Comparison of ENCODE assay signal across 13 cellular contexts in genomic region chr1:56200446-56200845, GRCh38.
DNase-seq lines count a peak whose midpoint lies in the region; ATAC-seq, FAIRE-seq and TF ChIP-seq lines count a peak whose summit lies in the region.
"Had no signal": no experiment of that assay in that cellular context is flagged by ENCODE, and none has a peak within 500 bp of the region (broad histone marks: within the 10 kb centered on the region; RNA-seq: fewer than 3 reads in every experiment).

No MANE protein-coding gene starts in this region.

- DNase-seq in DMS153 (lab: John Stamatoyannopoulos, UW) (peak; percentile 71), NCI-H1105 treated with DMSO at 0.1 percent for 48 hours (lab: John Stamatoyannopoulos, UW) (peak; percentile 49), SJCRH30 (peak; percentile 20 to 54), mesothelial cell of epicardium (ENCODE audit: low spot score in 2 of 2, unreplicated experiment in 2 of 2) (no peak), frontal cortex (ENCODE audit: low spot score in 2 of 2) (no peak), lower leg skin (ENCODE audit: low spot score in 2 of 2) (no peak)
- no peak for DNase-seq in naive thymus-derived CD8-positive, alpha-beta T cell
- DNase-seq: activated CD8-positive, alpha-beta memory T cell treated with anti-CD3 and anti-CD28 coated beads, Interleukin-2, amount 10 ng/mL, durations not matched to agents 7 days and 5 days; dermis blood vessel endothelial cell; head of caudate nucleus; lower lobe of right lung had no signal

- WGBS in lower leg skin, 2 donors: 56 to 63% methylated on average over 4 of the region's 4 CpGs

- H3K27ac Mint-ChIP-seq in mesothelial cell of epicardium: peak overlapping the region; percentile 43
- no peak overlapping the region for H3K27ac Mint-ChIP-seq in naive thymus-derived CD8-positive, alpha-beta T cell
- H3K27ac Mint-ChIP-seq: activated CD8-positive, alpha-beta memory T cell treated with anti-CD3 and anti-CD28 coated beads, Interleukin-2, amount 10 ng/mL, durations not matched to agents 7 days and 5 days; B cell had no signal

- no peak for TF ChIP-seq POLR2A in lower leg skin (IDR thresholded peaks at IDR 0.05)

- POLR2A ChIA-PET in naive thymus-derived CD8-positive, alpha-beta T cell (lab: Charles Lee): no interaction called here

- H3K9me3 Mint-ChIP-seq in mesothelial cell of epicardium: no peaks in the 10 kb centered on the region
- peaks cover 0 to 3% (median 0%) of the 10 kb centered on the region in 9 donors for H3K9me3 Mint-ChIP-seq in naive thymus-derived CD8-positive, alpha-beta T cell

- no peak overlapping the region for H3K27ac ChIP-seq in SJCRH30
- H3K27ac ChIP-seq: lower lobe of right lung had no signal

- H3K36me3 Mint-ChIP-seq in mesothelial cell of epicardium: no peaks in the 10 kb centered on the region
- H3K36me3 Mint-ChIP-seq in naive thymus-derived CD8-positive, alpha-beta T cell: no peaks in the 10 kb centered on the region
- H3K36me3 Mint-ChIP-seq: activated CD8-positive, alpha-beta memory T cell treated with anti-CD3 and anti-CD28 coated beads, Interleukin-2, amount 10 ng/mL, durations not matched to agents 7 days and 5 days had no signal

- no peaks in the 10 kb centered on the region for H3K36me3 ChIP-seq in SJCRH30
- H3K36me3 ChIP-seq: lower lobe of right lung had no signal

- H3K9me3 ChIP-seq in SJCRH30 (replicated peaks): no peaks in the 10 kb centered on the region
- H3K9me3 ChIP-seq: lower lobe of right lung had no signal

- no peak for ATAC-seq in HG02938 (IDR thresholded peaks at IDR 0.05; ENCODE audit: unreplicated experiment)
- no peak for ATAC-seq in naive thymus-derived CD8-positive, alpha-beta T cell
- ATAC-seq: activated CD8-positive, alpha-beta memory T cell treated with anti-CD3 and anti-CD28 coated beads, Interleukin-2, amount 10 ng/mL, durations not matched to agents 7 days and 5 days; lower lobe of right lung had no signal

- H3K4me3 ChIP-seq in SJCRH30 (no peak overlapping the region), lower leg skin (ENCODE audit: low read depth, poor library complexity, severe bottlenecking) (no peak overlapping the region)
- H3K4me3 ChIP-seq: lower lobe of right lung had no signal

- intact Hi-C loops in lower leg skin (cut with DNase I; ENCODE audit: low total_unique reads): no loop called here

- H3K4me3 Mint-ChIP-seq in mesothelial cell of epicardium: no peak overlapping the region
- H3K4me3 Mint-ChIP-seq in naive thymus-derived CD8-positive, alpha-beta T cell: no peak overlapping the region
- H3K4me3 Mint-ChIP-seq: activated CD8-positive, alpha-beta memory T cell treated with anti-CD3 and anti-CD28 coated beads, Interleukin-2, amount 10 ng/mL, durations not matched to agents 7 days and 5 days; B cell had no signal

- H3K4me1 Mint-ChIP-seq in mesothelial cell of epicardium: peaks cover 47% of the 10 kb centered on the region
- no peaks in the 10 kb centered on the region for H3K4me1 Mint-ChIP-seq in naive thymus-derived CD8-positive, alpha-beta T cell
- H3K4me1 Mint-ChIP-seq: activated CD8-positive, alpha-beta memory T cell treated with anti-CD3 and anti-CD28 coated beads, Interleukin-2, amount 10 ng/mL, durations not matched to agents 7 days and 5 days; B cell had no signal

- H3K27me3 ChIP-seq in SJCRH30: no peaks in the 10 kb centered on the region

- H3K4me1 ChIP-seq in SJCRH30: 0 out of 2 replicates have a peak, but pooled peaks cover 3% of the 10 kb centered on the region
- H3K4me1 ChIP-seq: lower lobe of right lung had no signal

- FAIRE-seq in frontal cortex (lab: Jason Lieb, UNC): no peak

- no peaks in the 10 kb centered on the region for H3K27me3 Mint-ChIP-seq in mesothelial cell of epicardium (ENCODE audit: low read depth)
- H3K27me3 Mint-ChIP-seq in naive thymus-derived CD8-positive, alpha-beta T cell: peaks cover 0 to 6% (median 1%) of the 10 kb centered on the region in 5 donors
- H3K27me3 Mint-ChIP-seq: activated CD8-positive, alpha-beta memory T cell treated with anti-CD3 and anti-CD28 coated beads, Interleukin-2, amount 10 ng/mL, durations not matched to agents 7 days and 5 days had no signal

- TF ChIP-seq CTCF in mesothelial cell of epicardium (IDR thresholded peaks at IDR 0.05; ENCODE audit: unreplicated experiment) (no peak), lower leg skin (IDR thresholded peaks at IDR 0.05) (no peak)

Comparison
In these comparisons a context has a peak if more than half of its experiments do, and no peak if none do; other contexts are left out.
1. DNase-seq: peak in DMS153 (single experiment), NCI-H1105 treated with DMSO at 0.1 percent for 48 hours (single experiment) and SJCRH30 (2 of 2); none in mesothelial cell of epicardium (0 of 2), frontal cortex (0 of 2), naive thymus-derived CD8-positive, alpha-beta T cell (0 of 10) and lower leg skin (0 of 2).